In the genomic region with DNA sequence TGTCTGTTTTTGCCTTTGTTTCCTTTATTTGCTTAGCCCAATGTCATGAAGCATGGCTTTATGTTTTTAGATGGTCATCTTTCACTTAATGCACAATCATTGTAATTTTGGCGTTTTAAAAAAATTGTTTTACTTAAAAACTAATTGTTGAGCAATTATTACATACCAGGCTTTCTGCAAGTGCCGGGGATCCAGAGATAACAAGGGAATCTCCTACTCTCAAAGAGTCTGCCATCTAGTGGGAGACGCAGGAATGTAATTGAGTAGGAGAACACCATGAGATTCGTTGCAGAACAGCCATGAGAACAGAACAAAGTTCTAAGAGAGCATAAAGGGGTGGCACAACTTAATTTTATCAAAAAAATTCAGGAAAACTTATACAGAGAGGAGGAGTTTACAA, we compare ENCODE assay signal across 9 cellular contexts. TPM values are rescaled to one million over a fixed set of nuclear protein-coding genes. Genes with fewer than 3 reads are reported as not detected.
DNase-seq lines count a peak whose midpoint lies in the region; ATAC-seq and TF ChIP-seq lines count a peak whose summit lies in the region.
"Not testable (repeated sequence)": the region's sequence is repeated elsewhere in the genome, so short reads cannot be mapped to it uniquely, and the experiment has no call there.
"Had no signal": no experiment of that assay in that cellular context is flagged by ENCODE, and none has a peak within 500 bp of the region (broad histone marks: within the 10 kb centered on the region; RNA-seq: fewer than 3 reads in every experiment).

No MANE protein-coding gene starts in this region.

- TF ChIP-seq EP300 in suprapubic skin (IDR thresholded peaks at IDR 0.05), result not testable (repeated sequence)

- DNase-seq in CD1c-positive myeloid dendritic cell (ENCODE audit: extremely low spot score), result peak; percentile 49
- not testable (repeated sequence) for DNase-seq in GM20000 (ENCODE audit: low spot score); lung (ENCODE audit: low spot score); suprapubic skin (ENCODE audit: low spot score in 2 of 2)
- peak in 2 of 3 experiments; percentile 53 to 67 for DNase-seq in NCI-H1417 (lab: John Stamatoyannopoulos, UW)
- DNase-seq in SHP77 (lab: John Stamatoyannopoulos, UW), result peak; percentile 4 to 7
- peak; percentile 44 for DNase-seq in astrocyte of the hippocampus (ENCODE audit: low read depth, low spot score)
- peak; percentile 47 for DNase-seq in fibroblast of mammary gland (ENCODE audit: low read depth)

- not testable (repeated sequence) for H3K4me1 ChIP-seq in lung (ENCODE audit: control insufficient read depth in 2 of 2, insufficient read depth in 2 of 2, low read length in 2 of 2); suprapubic skin

- not testable (repeated sequence) for H3K4me3 ChIP-seq in fibroblast of mammary gland (ENCODE audit: control insufficient read depth, low read depth, low read length); lung; suprapubic skin

- H3K27ac ChIP-seq in lung (ENCODE audit: low read depth in 1 of 2, low read length in 1 of 2); suprapubic skin: not testable (repeated sequence)

- TF ChIP-seq CTCF in GM20000 (IDR thresholded peaks at IDR 0.05; ENCODE audit: extremely low read depth, missing control alignments), result peak; percentile 21
- peak; percentile 15 for TF ChIP-seq CTCF in fibroblast of mammary gland (conservative IDR thresholded peaks at IDR 0.05; ENCODE audit: control insufficient read depth, insufficient read depth, low read depth, low read length)
- peak; percentile 24 for TF ChIP-seq CTCF in lung (IDR thresholded peaks at IDR 0.05; ENCODE audit: control extremely low read depth, extremely low read depth)
- TF ChIP-seq CTCF in suprapubic skin (IDR thresholded peaks at IDR 0.05), result peak; percentile 31 to 43

- not testable (repeated sequence) for H3K9me3 ChIP-seq in lung (ENCODE audit: control insufficient read depth in 2 of 2, insufficient read depth in 1 of 2, low read length in 1 of 2); suprapubic skin

- H3K27me3 ChIP-seq in lung (ENCODE audit: control insufficient read depth, insufficient read depth); suprapubic skin: not testable (repeated sequence)

- not testable (repeated sequence) for H3K36me3 ChIP-seq in lung (ENCODE audit: control insufficient read depth in 2 of 2, insufficient read depth in 2 of 2, low read length in 2 of 2); suprapubic skin

- 2 to 17% methylated on average over 3 of the region's 4 CpGs for WGBS in lung, 2 donors
- WGBS in suprapubic skin, result 5% methylated on average over 4 of the region's 4 CpGs

- TF ChIP-seq POLR2A in suprapubic skin (IDR thresholded peaks at IDR 0.05), result not testable (repeated sequence)

- not testable (repeated sequence) for ATAC-seq in lung (ENCODE audit: insufficient read depth, low FRiP score)

RNA-seq across cellular contexts. Expression of a gene that starts 2.2 kb away (rescaled TPM):
- total RNA-seq in lung, result under 1 TPM; 0.15 to 0.43 TPM
- polyA plus RNA-seq in lung, result under 1 TPM; 0.29 to 0.71 TPM
- total RNA-seq in suprapubic skin, result not detected

RNA-seq across cellular contexts. Expression of a gene that starts 30.4 kb away (rescaled TPM):
- 1 to 10 TPM; 1.2 to 4.6 TPM for total RNA-seq in lung
- under 1 TPM; 0.41 to 0.68 TPM for polyA plus RNA-seq in lung
- total RNA-seq in suprapubic skin, result not detected
- total RNA-seq: mucosa of gallbladder had no signal
